Comparison of ENCODE assay signal across 9 cellular contexts in genomic region chr1:59730302-59730701, GRCh38.
A peak's percentile ranks its signal among the peaks of the same experiment; 100 is the strongest.
DNase-seq lines count a peak whose midpoint lies in the region; ATAC-seq, FAIRE-seq and TF ChIP-seq lines count a peak whose summit lies in the region.
"Had no signal": no experiment of that assay in that cellular context is flagged by ENCODE, and none has a peak within 500 bp of the region (broad histone marks: within the 10 kb centered on the region; RNA-seq: fewer than 3 reads in every experiment).

No MANE protein-coding gene starts in this region.

- H3K9me2 ChIP-seq in hepatocyte (replicated peaks; ENCODE audit: insufficient read depth): no peaks in the 10 kb centered on the region

- no peak for ATAC-seq in GM21423 (IDR thresholded peaks at IDR 0.05; ENCODE audit: unreplicated experiment)
- no peak for ATAC-seq in GM18498 (IDR thresholded peaks at IDR 0.05; ENCODE audit: unreplicated experiment)

- H3K9me3 ChIP-seq in hepatocyte (ENCODE audit: low read depth) (no peaks in the 10 kb centered on the region), smooth muscle cell (replicated peaks; ENCODE audit: low read depth) (no peaks in the 10 kb centered on the region)

- H3K9ac ChIP-seq in smooth muscle cell (ENCODE audit: low read depth): peak overlapping the region; percentile 72

- H3K4me2 ChIP-seq in hepatocyte (peak overlapping the region; percentile 19), smooth muscle cell (peak overlapping the region; percentile 70)

- no peaks in the 10 kb centered on the region for H3K27me3 ChIP-seq in bronchial epithelial cell (ENCODE audit: control insufficient read depth, insufficient read depth, low read length)
- H3K27me3 ChIP-seq in hepatocyte: no peaks in the 10 kb centered on the region
- H3K27me3 ChIP-seq in smooth muscle cell (ENCODE audit: low read depth): no peaks in the 10 kb centered on the region

- no peaks in the 10 kb centered on the region for H3K79me2 ChIP-seq in hepatocyte
- no peaks in the 10 kb centered on the region for H3K79me2 ChIP-seq in smooth muscle cell (ENCODE audit: low read depth)

- H3K4me3 ChIP-seq in bronchial epithelial cell (ENCODE audit: low read depth, low read length) (no peak overlapping the region), hepatocyte (no peak overlapping the region), smooth muscle cell (no peak overlapping the region)

- peaks cover 21% of the 10 kb centered on the region for H3K4me1 ChIP-seq in hepatocyte (ENCODE audit: insufficient read depth)
- peaks cover 24% of the 10 kb centered on the region for H3K4me1 ChIP-seq in smooth muscle cell (ENCODE audit: low read depth)

- H4K20me1 ChIP-seq in hepatocyte (ENCODE audit: insufficient read depth, poor library complexity, severe bottlenecking) (no peaks in the 10 kb centered on the region), smooth muscle cell (ENCODE audit: low read depth) (no peaks in the 10 kb centered on the region)

- TF ChIP-seq CTCF in HFFc6 (IDR thresholded peaks at IDR 0.05): no peak
- no peak for TF ChIP-seq CTCF in bronchial epithelial cell (IDR thresholded peaks at IDR 0.05; ENCODE audit: insufficient read depth, low read length, severe bottlenecking)
- TF ChIP-seq CTCF in hepatocyte (IDR thresholded peaks at IDR 0.05; ENCODE audit: poor library complexity): no peak
- no peak for TF ChIP-seq CTCF in smooth muscle cell (IDR thresholded peaks at IDR 0.05; ENCODE audit: borderline replicate concordance, insufficient read depth, poor library complexity, severe bottlenecking)

- peaks cover 2% of the 10 kb centered on the region; the same call in 1 of the 2 replicates for H3K27me3 Mint-ChIP-seq in HFFc6 (ENCODE audit: insufficient read depth)

- peaks cover 14% of the 10 kb centered on the region for H3K36me3 Mint-ChIP-seq in HFFc6 (ENCODE audit: low read depth)

- 85% methylated on average over 1 of the region's 1 CpG for WGBS in hepatocyte (ENCODE audit: low lambda C conversion rate, missing lambda C conversion rate)
- 19% methylated on average over 1 of the region's 1 CpG for WGBS in smooth muscle cell (ENCODE audit: low lambda C conversion rate)

- peaks cover 35% of the 10 kb centered on the region for H3F3A ChIP-seq in smooth muscle cell (ENCODE audit: low read depth)

- DNase-seq in HFFc6 (peak; percentile 89), bronchial epithelial cell (ENCODE audit: low read depth) (peak; percentile 97), hepatocyte (ENCODE audit: low spot score) (peak; percentile 28), smooth muscle cell (lab: John Stamatoyannopoulos, UW; ENCODE audit: unreplicated experiment) (no peak), SK-N-DZ (ENCODE audit: low spot score) (no peak)
- DNase-seq in stimulated activated CD4-positive, alpha-beta T cell treated with anti-CD3 and anti-CD28 coated beads, Interleukin-4, amount 100 ng/mL, for 1 hour: no peak
- DNase-seq: activated effector memory CD4-positive, alpha-beta T cell treated with Interleukin-2 at 50 U/mL for 16 hours had no signal

- peak overlapping the region; percentile 91 for H3K27ac Mint-ChIP-seq in HFFc6

- H3K27ac ChIP-seq in hepatocyte (peak overlapping the region; percentile 84), smooth muscle cell (ENCODE audit: low read depth) (peak overlapping the region; percentile 96)

- H3K4me3 Mint-ChIP-seq in HFFc6: peak overlapping the region; percentile 78

- H2AFZ ChIP-seq in hepatocyte (no peak overlapping the region), smooth muscle cell (ENCODE audit: low read depth) (peak overlapping the region; percentile 64)

- no peak for FAIRE-seq in bronchial epithelial cell (lab: Jason Lieb, UNC)

- H3K4me1 Mint-ChIP-seq in HFFc6 (ENCODE audit: low read depth): peaks cover 56% of the 10 kb centered on the region

- H3K36me3 ChIP-seq in bronchial epithelial cell (ENCODE audit: control insufficient read depth, insufficient read depth, low read length) (no peaks in the 10 kb centered on the region), hepatocyte (replicated peaks; ENCODE audit: insufficient read depth, low read depth) (no peaks in the 10 kb centered on the region), smooth muscle cell (ENCODE audit: low read depth) (no peaks in the 10 kb centered on the region)

- H3K9me3 Mint-ChIP-seq in HFFc6: peaks cover 5% of the 10 kb centered on the region; the same call in 1 of the 2 replicates

Comparison
In these comparisons a context has a peak if more than half of its experiments do, and no peak if none do; other contexts are left out.
1. DNase-seq: peak in HFFc6 (single experiment), bronchial epithelial cell (single experiment) and hepatocyte (single experiment); none in smooth muscle cell (single experiment), stimulated activated CD4-positive, alpha-beta T cell treated with anti-CD3 and anti-CD28 coated beads, Interleukin-4, amount 100 ng/mL, for 1 hour (single experiment) and SK-N-DZ (single experiment).